3 cellular contexts compared by ENCODE assay signal in genomic region chr2:1705557-1706076, GRCh38.
TF ChIP-seq lines count a peak whose summit lies in the region.

No MANE protein-coding gene starts in this region.

TF ChIP-seq in A549, 52 proteins besides CTCF, POLR2A, EP300 and RAD21:
- no peak for TF ChIP-seq ZFP36 (IDR thresholded peaks at IDR 0.05; ENCODE audit: borderline replicate concordance, partially characterized antibody)
- TF ChIP-seq FOSL2 (IDR thresholded peaks at IDR 0.05), result no peak
- TF ChIP-seq FOSL2 (CRISPR knock-in tag; IDR thresholded peaks at IDR 0.05), result no peak
TF ChIP-seq in A549: peak in this region for 0.

TF ChIP-seq in IMR-90, 13 proteins besides CTCF, POLR2A, EP300 and RAD21:
- TF ChIP-seq FOS (IDR thresholded peaks at IDR 0.05; ENCODE audit: low read depth, low read length) (no peak), SMC3 (IDR thresholded peaks at IDR 0.05; ENCODE audit: low read depth, low read length) (no peak), USF2 (IDR thresholded peaks at IDR 0.05; ENCODE audit: low read depth, low read length) (no peak), NFE2L2 (IDR thresholded peaks at IDR 0.05; ENCODE audit: low read depth, low read length) (no peak)
TF ChIP-seq in IMR-90: peak in this region for 0.

TF ChIP-seq in SK-N-SH, 30 proteins besides CTCF, POLR2A, EP300 and RAD21:
- no peak for TF ChIP-seq GABPA (IDR thresholded peaks at IDR 0.05; ENCODE audit: low read depth)
- TF ChIP-seq SIN3A (IDR thresholded peaks at IDR 0.05; ENCODE audit: borderline replicate concordance, low read depth, low read length), result no peak
- TF ChIP-seq NRF1 (IDR thresholded peaks at IDR 0.05; ENCODE audit: low read depth, low read length), result no peak
- no peak for TF ChIP-seq ZBTB33 (IDR thresholded peaks at IDR 0.05; ENCODE audit: borderline replicate concordance, low read depth)
- TF ChIP-seq GATA2 (CRISPR knock-in tag; IDR thresholded peaks at IDR 0.05), result no peak
- no peak for TF ChIP-seq PBX3 (IDR thresholded peaks at IDR 0.05)
- TF ChIP-seq SMC3 (IDR thresholded peaks at IDR 0.05; ENCODE audit: low read depth, low read length), result no peak
- TF ChIP-seq FOXJ3 (CRISPR knock-in tag; IDR thresholded peaks at IDR 0.05), result no peak
- TF ChIP-seq USF2 (IDR thresholded peaks at IDR 0.05; ENCODE audit: borderline replicate concordance, low read depth, low read length), result no peak
- no peak for TF ChIP-seq IRF3 (IDR thresholded peaks at IDR 0.05; ENCODE audit: low read depth, low read length)
- no peak for TF ChIP-seq FOSL2 (IDR thresholded peaks at IDR 0.05; ENCODE audit: borderline replicate concordance, low read depth)
- no peak for TF ChIP-seq YY1 (IDR thresholded peaks at IDR 0.05; ENCODE audit: low read depth)
- TF ChIP-seq MEF2A (IDR thresholded peaks at IDR 0.05; ENCODE audit: borderline replicate concordance, low read depth), result no peak
- TF ChIP-seq RXRA (IDR thresholded peaks at IDR 0.05; ENCODE audit: borderline replicate concordance, low read depth), result no peak
- no peak for TF ChIP-seq TCF12 (IDR thresholded peaks at IDR 0.05)
- TF ChIP-seq RFX5 (IDR thresholded peaks at IDR 0.05; ENCODE audit: low read length), result no peak
- TF ChIP-seq MXI1 (IDR thresholded peaks at IDR 0.05; ENCODE audit: low read depth, low read length), result no peak
- no peak for TF ChIP-seq TAF1 (IDR thresholded peaks at IDR 0.05; ENCODE audit: borderline replicate concordance, low read depth, low read length)
